In the genomic region with DNA sequence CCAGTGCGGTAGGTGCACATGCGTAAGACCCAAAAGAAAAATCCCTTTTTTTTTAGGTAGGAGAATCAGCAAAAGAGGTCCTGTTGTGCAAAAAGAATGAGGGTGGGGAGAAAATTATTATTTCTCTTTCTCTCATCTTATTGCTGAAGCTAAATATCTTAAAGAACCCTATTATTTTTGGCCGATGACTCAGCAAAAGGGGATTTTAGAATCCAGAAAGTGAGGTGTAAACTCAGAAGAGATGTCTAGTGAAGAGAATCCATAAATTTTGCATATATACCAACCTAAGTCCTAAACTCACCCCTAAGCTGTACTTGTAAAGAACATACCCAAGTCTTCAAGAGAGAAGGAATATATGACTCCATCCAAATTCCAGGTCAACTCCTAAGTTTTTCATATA, we compare ENCODE assay signal across 21 cellular contexts.
A peak's percentile ranks its signal among the peaks of the same experiment; 100 is the strongest.
DNase-seq lines count a peak whose midpoint lies in the region; ATAC-seq, FAIRE-seq and TF ChIP-seq lines count a peak whose summit lies in the region.
"Had no signal": no experiment of that assay in that cellular context is flagged by ENCODE, and none has a peak within 500 bp of the region (broad histone marks: within the 10 kb centered on the region; RNA-seq: fewer than 3 reads in every experiment).

No MANE protein-coding gene starts in this region.

- TF ChIP-seq POLR2A in HepG2 (IDR thresholded peaks at IDR 0.05; ENCODE audit: insufficient read depth in 1 of 2, low read depth in 2 of 2, low read length in 2 of 2): no peak
- no peak for TF ChIP-seq POLR2A in right lobe of liver (IDR thresholded peaks at IDR 0.05)

- FAIRE-seq in HepG2 (lab: Jason Lieb, UNC): no peak
- FAIRE-seq: A204.1, GM12891, GM18507 had no signal

- H3K4me1 ChIP-seq in HepG2 (ENCODE audit: insufficient read depth, low read length): no peaks in the 10 kb centered on the region
- no peaks in the 10 kb centered on the region for H3K4me1 ChIP-seq in right lobe of liver
- no peaks in the 10 kb centered on the region for H3K4me1 ChIP-seq in OCI-LY7 (ENCODE audit: insufficient read depth, low read length, poor library complexity, severe bottlenecking)

- 0 out of 2 replicates have a peak, but pooled peaks cover 3% of the 10 kb centered on the region for H3K36me3 Mint-ChIP-seq in WTC11
- H3K36me3 Mint-ChIP-seq: CD4-positive, alpha-beta memory T cell had no signal

- H3K36me3 ChIP-seq in HepG2 (replicated peaks in 1 of 2; ENCODE audit: control insufficient read depth in 1 of 2, insufficient read depth in 2 of 2, low read length in 2 of 2) (no peaks in the 10 kb centered on the region), right lobe of liver (no peaks in the 10 kb centered on the region), OCI-LY7 (ENCODE audit: insufficient read depth, low read length) (no peaks in the 10 kb centered on the region)

- H2AFZ ChIP-seq in HepG2 (ENCODE audit: low read length): no peak overlapping the region
- no peak overlapping the region for H2AFZ ChIP-seq in OCI-LY7 (ENCODE audit: low read length)

- H3K4me3 ChIP-seq in HepG2 (replicated peaks in 1 of 3; ENCODE audit: insufficient read depth in 1 of 3, low read depth in 2 of 3, low read length in 3 of 3) (no peak overlapping the region), right lobe of liver (no peak overlapping the region), OCI-LY7 (ENCODE audit: low read depth, low read length, poor library complexity, severe bottlenecking) (no peak overlapping the region)

- H3K27ac Mint-ChIP-seq in WTC11: peak overlapping the region; percentile 33; the same call in 1 of the 2 replicates
- H3K27ac Mint-ChIP-seq: CD4-positive, alpha-beta memory T cell had no signal

- WGBS in HepG2 (ENCODE audit: low lambda C conversion rate): 53% methylated on average over 3 of the region's 3 CpGs
- 45% methylated on average over 3 of the region's 3 CpGs for WGBS in right lobe of liver (ENCODE audit: insufficient coverage, low coverage, low lambda C conversion rate, missing lambda C conversion rate)

- no peak overlapping the region for H3K27ac ChIP-seq in HepG2 (ENCODE audit: extremely low read length, insufficient read depth, low read length)
- no peak overlapping the region for H3K27ac ChIP-seq in right lobe of liver
- no peak overlapping the region for H3K27ac ChIP-seq in OCI-LY7 (ENCODE audit: low read depth, low read length, poor library complexity, severe bottlenecking)
- H3K27ac ChIP-seq: 22Rv1 had no signal

- H3K4me3 Mint-ChIP-seq in WTC11: no peak overlapping the region
- H3K4me3 Mint-ChIP-seq: CD4-positive, alpha-beta memory T cell had no signal

- TF ChIP-seq CTCF in HepG2 (CRISPR knock-in tag; IDR thresholded peaks at IDR 0.05) (no peak), right lobe of liver (IDR thresholded peaks at IDR 0.05) (no peak), WTC11 (IDR thresholded peaks at IDR 0.05) (no peak), OCI-LY7 (conservative IDR thresholded peaks at IDR 0.05; ENCODE audit: low read length) (no peak)

- no peaks in the 10 kb centered on the region for H3K9me2 ChIP-seq in OCI-LY7 (ENCODE audit: insufficient read depth, low read length)

- no peak overlapping the region for H3K9ac ChIP-seq in HepG2 (ENCODE audit: insufficient read depth, low read depth, low read length)

- no peak for DNase-seq in HepG2 (ENCODE audit: low spot score)
- DNase-seq in right lobe of liver: no peak
- DNase-seq in WTC11 (ENCODE audit: low spot score): no peak
- peak; percentile 7 for DNase-seq in kidney tubule cell (ENCODE audit: low spot score)
- DNase-seq in NCI-H2227 treated with DMSO at 0.1 percent for 48 hours (lab: John Stamatoyannopoulos, UW): no peak
- DNase-seq in OCI-LY7 (ENCODE audit: low spot score): no peak
- DNase-seq: ACHN; C1 segment of cervical spinal cord; Calu3; CD4-positive, alpha-beta memory T cell; COR-L47; DMS53; DMS79 treated with DMSO at 0.1 percent for 48 hours; GF-D8; GOT3; H7 had no signal

- POLR2A ChIA-PET in HepG2 (lab: Yijun Ruan, JAX): no interaction called here
- POLR2A ChIA-PET in WTC11 (lab: Charles Lee): no interaction called here
- POLR2A ChIA-PET in OCI-LY7 (lab: Charles Lee): no interaction called here

- H3K4me2 ChIP-seq in HepG2 (ENCODE audit: low read depth, low read length) (no peak overlapping the region), OCI-LY7 (ENCODE audit: low read length) (no peak overlapping the region)

- 0 out of 2 replicates have a peak, but pooled peaks cover 4% of the 10 kb centered on the region for H3K4me1 Mint-ChIP-seq in WTC11
- H3K4me1 Mint-ChIP-seq: CD4-positive, alpha-beta memory T cell had no signal

- no peaks in the 10 kb centered on the region for H3K79me2 ChIP-seq in HepG2 (ENCODE audit: insufficient read depth, low read length)
- no peaks in the 10 kb centered on the region for H3K79me2 ChIP-seq in OCI-LY7 (ENCODE audit: insufficient read depth, low read depth, low read length)

- H3K9me3 ChIP-seq in HepG2 (ENCODE audit: low read length) (no peaks in the 10 kb centered on the region), right lobe of liver (no peaks in the 10 kb centered on the region), OCI-LY7 (ENCODE audit: low read length) (no peaks in the 10 kb centered on the region)

- TF ChIP-seq RAD21 in HepG2 (CRISPR knock-in tag; IDR thresholded peaks at IDR 0.05): no peak

- in situ Hi-C loops in HepG2 (cut with HindIII; ENCODE audit: extremely low pct_ligation_motif_present, low pct_unique_long_range_greater_than_20kb): no loop called here

- no peaks in the 10 kb centered on the region for H3K27me3 Mint-ChIP-seq in WTC11 (ENCODE audit: low read depth)
- H3K27me3 Mint-ChIP-seq: CD4-positive, alpha-beta memory T cell had no signal

- BruUV-seq in HepG2 (replicated peaks; lab: Mats Ljungman, UMichigan) (no TSS peak), OCI-LY7 (replicated peaks; lab: Mats Ljungman, UMichigan) (no TSS peak)

- H3K27me3 ChIP-seq in HepG2 (ENCODE audit: control insufficient read depth in 1 of 2, insufficient read depth in 2 of 2, low read length in 2 of 2) (no peaks in the 10 kb centered on the region), right lobe of liver (no peaks in the 10 kb centered on the region)

- ATAC-seq in HepG2 (no peak), right lobe of liver (no peak), WTC11 (no peak)
- ATAC-seq: HCT116 had no signal

- no peaks in the 10 kb centered on the region for H4K20me1 ChIP-seq in HepG2 (ENCODE audit: insufficient read depth, low read length)
- H4K20me1 ChIP-seq in OCI-LY7 (ENCODE audit: insufficient read depth, low read length): no peaks in the 10 kb centered on the region

- CTCF ChIA-PET in HepG2 (lab: Yijun Ruan, JAX; ENCODE audit: low intra/inter-chr PET ratio, low total read pairs) (no interaction called here), WTC11 (lab: Charles Lee) (no interaction called here), OCI-LY7 (lab: Charles Lee; ENCODE audit: unreplicated experiment) (no interaction called here)

- intact Hi-C loops in HepG2 (cut with micrococcal nuclease; ENCODE audit: unreplicated experiment) (no loop called here), right lobe of liver (cut with DNase I) (no loop called here), OCI-LY7 (cut with micrococcal nuclease; ENCODE audit: unreplicated experiment) (no loop called here)

- H3K9me3 Mint-ChIP-seq in WTC11: peaks cover 11% of the 10 kb centered on the region

- TF ChIP-seq EP300 in HepG2 (IDR thresholded peaks at IDR 0.05; ENCODE audit: low read depth in 2 of 2, low read length in 2 of 2) (no peak), HepG2 (CRISPR knock-in tag; IDR thresholded peaks at IDR 0.05; ENCODE audit: borderline replicate concordance) (no peak)

TF ChIP-seq in HepG2, 621 proteins besides CTCF, POLR2A, EP300 and RAD21 (continues in another document):
- TF ChIP-seq, protein P1, sequence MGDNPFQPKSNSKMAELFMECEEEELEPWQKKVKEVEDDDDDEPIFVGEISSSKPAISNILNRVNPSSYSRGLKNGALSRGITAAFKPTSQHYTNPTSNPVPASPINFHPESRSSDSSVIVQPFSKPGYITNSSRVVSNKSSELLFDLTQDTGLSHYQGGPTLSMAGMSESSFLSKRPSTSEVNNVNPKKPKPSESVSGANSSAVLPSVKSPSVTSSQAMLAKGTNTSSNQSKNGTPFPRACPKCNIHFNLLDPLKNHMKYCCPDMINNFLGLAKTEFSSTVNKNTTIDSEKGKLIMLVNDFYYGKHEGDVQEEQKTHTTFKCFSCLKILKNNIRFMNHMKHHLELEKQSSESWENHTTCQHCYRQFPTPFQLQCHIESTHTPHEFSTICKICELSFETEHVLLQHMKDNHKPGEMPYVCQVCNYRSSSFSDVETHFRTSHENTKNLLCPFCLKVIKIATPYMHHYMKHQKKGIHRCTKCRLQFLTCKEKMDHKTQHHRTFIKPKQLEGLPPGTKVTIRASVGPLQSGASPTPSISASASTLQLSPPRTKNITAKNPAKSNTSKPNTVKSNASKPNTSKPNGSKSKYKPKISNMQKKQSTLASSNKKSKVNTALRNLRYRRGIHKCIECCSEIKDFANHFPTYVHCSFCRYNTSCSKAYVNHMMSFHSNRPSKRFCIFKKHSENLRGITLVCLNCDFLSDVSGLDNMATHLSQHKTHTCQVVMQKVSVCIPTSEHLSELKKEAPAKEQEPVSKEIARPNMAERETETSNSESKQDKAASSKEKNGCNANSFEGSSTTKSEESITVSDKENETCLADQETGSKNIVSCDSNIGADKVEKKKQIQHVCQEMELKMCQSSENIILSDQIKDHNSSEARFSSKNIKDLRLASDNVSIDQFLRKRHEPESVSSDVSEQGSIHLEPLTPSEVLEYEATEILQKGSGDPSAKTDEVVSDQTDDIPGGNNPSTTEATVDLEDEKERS (CRISPR knock-in tag; IDR thresholded peaks at IDR 0.05): no peak

TF ChIP-seq in WTC11, 78 proteins besides CTCF, POLR2A, EP300 and RAD21 (continues in another document):
- TF ChIP-seq ZNF317 (CRISPR knock-in tag; IDR thresholded peaks at IDR 0.05; ENCODE audit: borderline replicate concordance, low read depth): no peak
- TF ChIP-seq JAZF1 (CRISPR knock-in tag; IDR thresholded peaks at IDR 0.05): no peak
- TF ChIP-seq, protein P2, sequence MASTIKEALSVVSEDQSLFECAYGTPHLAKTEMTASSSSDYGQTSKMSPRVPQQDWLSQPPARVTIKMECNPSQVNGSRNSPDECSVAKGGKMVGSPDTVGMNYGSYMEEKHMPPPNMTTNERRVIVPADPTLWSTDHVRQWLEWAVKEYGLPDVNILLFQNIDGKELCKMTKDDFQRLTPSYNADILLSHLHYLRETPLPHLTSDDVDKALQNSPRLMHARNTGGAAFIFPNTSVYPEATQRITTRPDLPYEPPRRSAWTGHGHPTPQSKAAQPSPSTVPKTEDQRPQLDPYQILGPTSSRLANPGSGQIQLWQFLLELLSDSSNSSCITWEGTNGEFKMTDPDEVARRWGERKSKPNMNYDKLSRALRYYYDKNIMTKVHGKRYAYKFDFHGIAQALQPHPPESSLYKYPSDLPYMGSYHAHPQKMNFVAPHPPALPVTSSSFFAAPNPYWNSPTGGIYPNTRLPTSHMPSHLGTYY (CRISPR knock-in tag; IDR thresholded peaks at IDR 0.05): no peak
- no peak for TF ChIP-seq ZNF416 (CRISPR knock-in tag; IDR thresholded peaks at IDR 0.05)
- TF ChIP-seq FOXP1 (CRISPR knock-in tag; IDR thresholded peaks at IDR 0.05; ENCODE audit: borderline replicate concordance): no peak
- no peak for TF ChIP-seq NR3C1 (CRISPR knock-in tag; conservative IDR thresholded peaks at IDR 0.05; ENCODE audit: low read depth)
